In genomic region chr17:30600062-30600829, GRCh38 we compare ENCODE assay signal across 1 cellular context.
TF ChIP-seq lines count a peak whose summit lies in the region.

No MANE protein-coding gene starts in this region.

TF ChIP-seq in HepG2, 621 proteins besides CTCF, POLR2A, EP300 and RAD21 (continued from another document and continues in another):
- TF ChIP-seq PAX8 (CRISPR knock-in tag; IDR thresholded peaks at IDR 0.05; ENCODE audit: borderline replicate concordance) = peak; percentile 69; the same call in 1 of the 2 replicates
- TF ChIP-seq ARID5B (CRISPR knock-in tag; IDR thresholded peaks at IDR 0.05) = peak; percentile 51; the same call in 1 of the 2 replicates
- TF ChIP-seq ZNF251 (CRISPR knock-in tag; IDR thresholded peaks at IDR 0.05) = no peak; the same call in 1 of the 2 replicates
- TF ChIP-seq ZNF10 (CRISPR knock-in tag; IDR thresholded peaks at IDR 0.05; ENCODE audit: borderline replicate concordance, low read depth) = no peak
- no peak for TF ChIP-seq ZNF761 (CRISPR knock-in tag; conservative IDR thresholded peaks at IDR 0.05)
- TF ChIP-seq SRY (CRISPR knock-in tag; IDR thresholded peaks at IDR 0.05) = peak; percentile 71; the same call in 1 of the 2 replicates
- no peak for TF ChIP-seq ZNF629 (CRISPR knock-in tag; conservative IDR thresholded peaks at IDR 0.05)
- no peak for TF ChIP-seq RARA (CRISPR knock-in tag; IDR thresholded peaks at IDR 0.05)
- no peak for TF ChIP-seq ADNP (CRISPR knock-in tag; IDR thresholded peaks at IDR 0.05)
- no peak for TF ChIP-seq MTF1 (CRISPR knock-in tag; IDR thresholded peaks at IDR 0.05)
- TF ChIP-seq NFRKB (IDR thresholded peaks at IDR 0.05) = no peak
- no peak for TF ChIP-seq SMC3 (IDR thresholded peaks at IDR 0.05; ENCODE audit: low read length)
- peak; percentile 30; the same call in 1 of the 2 replicates for TF ChIP-seq ZNF782 (CRISPR knock-in tag; IDR thresholded peaks at IDR 0.05; ENCODE audit: borderline replicate concordance)
- TF ChIP-seq, protein P1, sequence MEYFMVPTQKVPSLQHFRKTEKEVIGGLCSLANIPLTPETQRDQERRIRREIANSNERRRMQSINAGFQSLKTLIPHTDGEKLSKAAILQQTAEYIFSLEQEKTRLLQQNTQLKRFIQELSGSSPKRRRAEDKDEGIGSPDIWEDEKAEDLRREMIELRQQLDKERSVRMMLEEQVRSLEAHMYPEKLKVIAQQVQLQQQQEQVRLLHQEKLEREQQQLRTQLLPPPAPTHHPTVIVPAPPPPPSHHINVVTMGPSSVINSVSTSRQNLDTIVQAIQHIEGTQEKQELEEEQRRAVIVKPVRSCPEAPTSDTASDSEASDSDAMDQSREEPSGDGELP (IDR thresholded peaks at IDR 0.05; ENCODE audit: borderline replicate concordance, low read depth) = no peak
- TF ChIP-seq WIZ (CRISPR knock-in tag; IDR thresholded peaks at IDR 0.05) = 0 out of 2 replicates have a peak, but pooled peaks have one; percentile 50
- no peak for TF ChIP-seq RFXANK (CRISPR knock-in tag; IDR thresholded peaks at IDR 0.05)
- no peak for TF ChIP-seq RBM39 (IDR thresholded peaks at IDR 0.05; ENCODE audit: low read depth, low read length, poor library complexity, severe bottlenecking)
- TF ChIP-seq ZNF589 (CRISPR knock-in tag; conservative IDR thresholded peaks at IDR 0.05) = no peak
- peak; percentile 79 for TF ChIP-seq SALL1 (CRISPR knock-in tag; IDR thresholded peaks at IDR 0.05)
- peak; percentile 7; the same call in 1 of the 2 replicates for TF ChIP-seq HMG20B (CRISPR knock-in tag; conservative IDR thresholded peaks at IDR 0.05)
- TF ChIP-seq NFKB2 (CRISPR knock-in tag; IDR thresholded peaks at IDR 0.05; ENCODE audit: borderline replicate concordance) = no peak; the same call in 1 of the 2 replicates
- TF ChIP-seq, protein P2, sequence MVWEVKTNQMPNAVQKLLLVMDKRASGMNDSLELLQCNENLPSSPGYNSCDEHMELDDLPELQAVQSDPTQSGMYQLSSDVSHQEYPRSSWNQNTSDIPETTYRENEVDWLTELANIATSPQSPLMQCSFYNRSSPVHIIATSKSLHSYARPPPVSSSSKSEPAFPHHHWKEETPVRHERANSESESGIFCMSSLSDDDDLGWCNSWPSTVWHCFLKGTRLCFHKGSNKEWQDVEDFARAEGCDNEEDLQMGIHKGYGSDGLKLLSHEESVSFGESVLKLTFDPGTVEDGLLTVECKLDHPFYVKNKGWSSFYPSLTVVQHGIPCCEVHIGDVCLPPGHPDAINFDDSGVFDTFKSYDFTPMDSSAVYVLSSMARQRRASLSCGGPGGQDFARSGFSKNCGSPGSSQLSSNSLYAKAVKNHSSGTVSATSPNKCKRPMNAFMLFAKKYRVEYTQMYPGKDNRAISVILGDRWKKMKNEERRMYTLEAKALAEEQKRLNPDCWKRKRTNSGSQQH (CRISPR knock-in tag; IDR thresholded peaks at IDR 0.05; ENCODE audit: low read depth) = no peak
- TF ChIP-seq MIER2 (CRISPR knock-in tag; IDR thresholded peaks at IDR 0.05) = 0 out of 2 replicates have a peak, but pooled peaks have one; percentile 13
- TF ChIP-seq DRAP1 (CRISPR knock-in tag; IDR thresholded peaks at IDR 0.05) = peak; percentile 79
- no peak for TF ChIP-seq RNF219 (CRISPR knock-in tag; IDR thresholded peaks at IDR 0.05)
- no peak for TF ChIP-seq ZNF530 (CRISPR knock-in tag; IDR thresholded peaks at IDR 0.05; ENCODE audit: low read depth)
- TF ChIP-seq GLMP (CRISPR knock-in tag; IDR thresholded peaks at IDR 0.05; ENCODE audit: borderline replicate concordance) = no peak
- no peak for TF ChIP-seq CEBPG (CRISPR knock-in tag; IDR thresholded peaks at IDR 0.05)
- no peak for TF ChIP-seq GTF3A (CRISPR knock-in tag; conservative IDR thresholded peaks at IDR 0.05)
- TF ChIP-seq, protein P3, sequence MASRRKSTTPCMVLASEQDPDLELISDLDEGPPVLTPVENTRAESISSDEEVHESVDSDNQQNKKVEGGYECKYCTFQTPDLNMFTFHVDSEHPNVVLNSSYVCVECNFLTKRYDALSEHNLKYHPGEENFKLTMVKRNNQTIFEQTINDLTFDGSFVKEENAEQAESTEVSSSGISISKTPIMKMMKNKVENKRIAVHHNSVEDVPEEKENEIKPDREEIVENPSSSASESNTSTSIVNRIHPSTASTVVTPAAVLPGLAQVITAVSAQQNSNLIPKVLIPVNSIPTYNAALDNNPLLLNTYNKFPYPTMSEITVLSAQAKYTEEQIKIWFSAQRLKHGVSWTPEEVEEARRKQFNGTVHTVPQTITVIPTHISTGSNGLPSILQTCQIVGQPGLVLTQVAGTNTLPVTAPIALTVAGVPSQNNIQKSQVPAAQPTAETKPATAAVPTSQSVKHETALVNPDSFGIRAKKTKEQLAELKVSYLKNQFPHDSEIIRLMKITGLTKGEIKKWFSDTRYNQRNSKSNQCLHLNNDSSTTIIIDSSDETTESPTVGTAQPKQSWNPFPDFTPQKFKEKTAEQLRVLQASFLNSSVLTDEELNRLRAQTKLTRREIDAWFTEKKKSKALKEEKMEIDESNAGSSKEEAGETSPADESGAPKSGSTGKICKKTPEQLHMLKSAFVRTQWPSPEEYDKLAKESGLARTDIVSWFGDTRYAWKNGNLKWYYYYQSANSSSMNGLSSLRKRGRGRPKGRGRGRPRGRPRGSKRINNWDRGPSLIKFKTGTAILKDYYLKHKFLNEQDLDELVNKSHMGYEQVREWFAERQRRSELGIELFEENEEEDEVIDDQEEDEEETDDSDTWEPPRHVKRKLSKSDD (CRISPR knock-in tag; IDR thresholded peaks at IDR 0.05; ENCODE audit: low read depth) = no peak
- TF ChIP-seq, protein P4, sequence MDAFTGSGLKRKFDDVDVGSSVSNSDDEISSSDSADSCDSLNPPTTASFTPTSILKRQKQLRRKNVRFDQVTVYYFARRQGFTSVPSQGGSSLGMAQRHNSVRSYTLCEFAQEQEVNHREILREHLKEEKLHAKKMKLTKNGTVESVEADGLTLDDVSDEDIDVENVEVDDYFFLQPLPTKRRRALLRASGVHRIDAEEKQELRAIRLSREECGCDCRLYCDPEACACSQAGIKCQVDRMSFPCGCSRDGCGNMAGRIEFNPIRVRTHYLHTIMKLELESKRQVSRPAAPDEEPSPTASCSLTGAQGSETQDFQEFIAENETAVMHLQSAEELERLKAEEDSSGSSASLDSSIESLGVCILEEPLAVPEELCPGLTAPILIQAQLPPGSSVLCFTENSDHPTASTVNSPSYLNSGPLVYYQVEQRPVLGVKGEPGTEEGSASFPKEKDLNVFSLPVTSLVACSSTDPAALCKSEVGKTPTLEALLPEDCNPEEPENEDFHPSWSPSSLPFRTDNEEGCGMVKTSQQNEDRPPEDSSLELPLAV (CRISPR knock-in tag; conservative IDR thresholded peaks at IDR 0.05; ENCODE audit: low read depth) = no peak
- TF ChIP-seq SMARCE1 (IDR thresholded peaks at IDR 0.05; ENCODE audit: borderline replicate concordance) = no peak
- TF ChIP-seq ZFP90 (CRISPR knock-in tag; IDR thresholded peaks at IDR 0.05; ENCODE audit: borderline replicate concordance) = no peak
- TF ChIP-seq, protein P5, sequence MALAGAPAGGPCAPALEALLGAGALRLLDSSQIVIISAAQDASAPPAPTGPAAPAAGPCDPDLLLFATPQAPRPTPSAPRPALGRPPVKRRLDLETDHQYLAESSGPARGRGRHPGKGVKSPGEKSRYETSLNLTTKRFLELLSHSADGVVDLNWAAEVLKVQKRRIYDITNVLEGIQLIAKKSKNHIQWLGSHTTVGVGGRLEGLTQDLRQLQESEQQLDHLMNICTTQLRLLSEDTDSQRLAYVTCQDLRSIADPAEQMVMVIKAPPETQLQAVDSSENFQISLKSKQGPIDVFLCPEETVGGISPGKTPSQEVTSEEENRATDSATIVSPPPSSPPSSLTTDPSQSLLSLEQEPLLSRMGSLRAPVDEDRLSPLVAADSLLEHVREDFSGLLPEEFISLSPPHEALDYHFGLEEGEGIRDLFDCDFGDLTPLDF (CRISPR knock-in tag; IDR thresholded peaks at IDR 0.05) = peak; percentile 58; the same call in 1 of the 2 replicates
- TF ChIP-seq ZFP82 (CRISPR knock-in tag; IDR thresholded peaks at IDR 0.05; ENCODE audit: borderline replicate concordance) = peak; percentile 89; the same call in 1 of the 2 replicates
- no peak for TF ChIP-seq SETDB1 (CRISPR knock-in tag; IDR thresholded peaks at IDR 0.05; ENCODE audit: borderline replicate concordance)
- TF ChIP-seq TGIF2 (CRISPR knock-in tag; IDR thresholded peaks at IDR 0.05) = no peak
- TF ChIP-seq, protein P6, sequence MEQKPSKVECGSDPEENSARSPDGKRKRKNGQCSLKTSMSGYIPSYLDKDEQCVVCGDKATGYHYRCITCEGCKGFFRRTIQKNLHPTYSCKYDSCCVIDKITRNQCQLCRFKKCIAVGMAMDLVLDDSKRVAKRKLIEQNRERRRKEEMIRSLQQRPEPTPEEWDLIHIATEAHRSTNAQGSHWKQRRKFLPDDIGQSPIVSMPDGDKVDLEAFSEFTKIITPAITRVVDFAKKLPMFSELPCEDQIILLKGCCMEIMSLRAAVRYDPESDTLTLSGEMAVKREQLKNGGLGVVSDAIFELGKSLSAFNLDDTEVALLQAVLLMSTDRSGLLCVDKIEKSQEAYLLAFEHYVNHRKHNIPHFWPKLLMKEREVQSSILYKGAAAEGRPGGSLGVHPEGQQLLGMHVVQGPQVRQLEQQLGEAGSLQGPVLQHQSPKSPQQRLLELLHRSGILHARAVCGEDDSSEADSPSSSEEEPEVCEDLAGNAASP (CRISPR knock-in tag; IDR thresholded peaks at IDR 0.05; ENCODE audit: borderline replicate concordance) = 0 out of 2 replicates have a peak, but pooled peaks have one; percentile 18
- TF ChIP-seq SRSF1 (optimal IDR thresholded peaks at IDR 0.05; ENCODE audit: low read depth, low read length) = peak; percentile 79
- TF ChIP-seq ZNF841 (CRISPR knock-in tag; IDR thresholded peaks at IDR 0.05; ENCODE audit: borderline replicate concordance) = no peak
- no peak for TF ChIP-seq SRSF9 (IDR thresholded peaks at IDR 0.05; ENCODE audit: borderline replicate concordance, insufficient read depth, low read depth, low read length, poor library complexity, severe bottlenecking)
- no peak for TF ChIP-seq DDIT3 (CRISPR knock-in tag; IDR thresholded peaks at IDR 0.05)
- TF ChIP-seq, protein P7, sequence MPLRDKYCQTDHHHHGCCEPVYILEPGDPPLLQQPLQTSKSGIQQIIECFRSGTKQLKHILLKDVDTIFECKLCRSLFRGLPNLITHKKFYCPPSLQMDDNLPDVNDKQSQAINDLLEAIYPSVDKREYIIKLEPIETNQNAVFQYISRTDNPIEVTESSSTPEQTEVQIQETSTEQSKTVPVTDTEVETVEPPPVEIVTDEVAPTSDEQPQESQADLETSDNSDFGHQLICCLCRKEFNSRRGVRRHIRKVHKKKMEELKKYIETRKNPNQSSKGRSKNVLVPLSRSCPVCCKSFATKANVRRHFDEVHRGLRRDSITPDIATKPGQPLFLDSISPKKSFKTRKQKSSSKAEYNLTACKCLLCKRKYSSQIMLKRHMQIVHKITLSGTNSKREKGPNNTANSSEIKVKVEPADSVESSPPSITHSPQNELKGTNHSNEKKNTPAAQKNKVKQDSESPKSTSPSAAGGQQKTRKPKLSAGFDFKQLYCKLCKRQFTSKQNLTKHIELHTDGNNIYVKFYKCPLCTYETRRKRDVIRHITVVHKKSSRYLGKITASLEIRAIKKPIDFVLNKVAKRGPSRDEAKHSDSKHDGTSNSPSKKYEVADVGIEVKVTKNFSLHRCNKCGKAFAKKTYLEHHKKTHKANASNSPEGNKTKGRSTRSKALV (CRISPR knock-in tag; IDR thresholded peaks at IDR 0.05) = no peak
